10 cellular contexts compared by ENCODE assay signal in the genomic region with DNA sequence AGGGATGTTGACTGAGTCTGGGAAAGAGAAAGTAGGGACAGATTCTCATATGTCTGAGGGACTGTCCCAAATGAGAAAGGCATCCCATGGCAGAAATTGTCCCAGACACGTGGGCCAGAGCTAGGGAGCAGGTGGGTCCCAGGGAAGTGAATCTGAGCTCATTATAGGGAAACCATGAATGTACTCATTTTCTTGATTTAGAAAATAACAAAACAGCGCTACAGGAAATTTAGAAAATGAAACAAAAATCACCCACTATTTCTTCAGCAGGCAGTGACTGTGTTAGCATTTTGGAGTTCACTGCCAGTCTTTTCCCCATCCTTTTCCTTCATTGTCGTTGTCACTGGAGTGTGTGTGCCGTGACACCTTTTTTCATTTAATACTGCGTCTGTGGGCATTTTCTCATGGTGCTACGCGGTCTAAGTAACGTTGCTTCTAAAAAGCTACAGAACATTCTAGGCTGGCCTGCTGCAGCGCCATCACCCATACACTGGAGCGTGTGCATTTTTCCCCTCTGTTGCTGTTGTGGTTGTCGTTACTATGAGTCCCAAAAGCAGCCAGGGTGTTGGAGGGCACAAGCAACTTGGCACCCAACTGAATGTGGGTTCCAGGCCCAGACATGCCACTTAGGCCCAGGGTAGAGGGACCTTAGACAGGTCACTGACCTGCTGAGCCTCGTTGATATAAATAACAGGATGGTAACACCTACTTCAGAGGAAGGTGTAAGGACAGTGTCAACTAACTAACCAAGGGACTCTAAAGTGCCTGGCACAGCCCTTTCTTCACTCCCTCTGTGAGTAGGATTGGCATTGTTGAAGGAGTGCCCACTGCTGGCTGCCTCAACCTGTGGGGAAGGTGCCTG. TPM values are rescaled to one million over a fixed set of nuclear protein-coding genes. Genes with fewer than 3 reads are reported as not detected.
A peak's percentile ranks its signal among the peaks of the same experiment; 100 is the strongest.
DNase-seq lines count a peak whose midpoint lies in the region; ATAC-seq and TF ChIP-seq lines count a peak whose summit lies in the region.
"Had no signal": no experiment of that assay in that cellular context is flagged by ENCODE, and none has a peak within 500 bp of the region (broad histone marks: within the 10 kb centered on the region; RNA-seq: fewer than 3 reads in every experiment).

No MANE protein-coding gene starts in this region.

- no peak for TF ChIP-seq CTCF in thoracic aorta (IDR thresholded peaks at IDR 0.05)

- no peaks in the 10 kb centered on the region for H3K36me3 ChIP-seq in thoracic aorta
- H3K36me3 ChIP-seq: tibial artery had no signal

- H3K27me3 Mint-ChIP-seq in activated CD4-positive, alpha-beta T cell treated with anti-CD3 and anti-CD28 coated beads, Interleukin-2, amount 10 ng/mL, durations not matched to agents 24 days and 14 days, result no peaks in the 10 kb centered on the region
- no peaks in the 10 kb centered on the region for H3K27me3 Mint-ChIP-seq in activated T-cell treated with anti-CD3 and anti-CD28 coated beads, Interleukin-2, amount 50 U/mL, for 72 hours (ENCODE audit: low read depth)

- peak; percentile 78 for DNase-seq in activated CD4-positive, alpha-beta T cell treated with anti-CD3 and anti-CD28 coated beads, Interleukin-2, amount 10 ng/mL, durations not matched to agents 24 days and 14 days
- no peak for DNase-seq in activated CD4-positive, alpha-beta T cell treated with anti-CD3 and anti-CD28 coated beads for 4 hours
- DNase-seq in activated T-cell treated with anti-CD3 and anti-CD28 coated beads, Interleukin-2, amount 50 U/mL, for 72 hours, result no peak
- DNase-seq in thoracic aorta (ENCODE audit: low spot score), result no peak
- no peak for DNase-seq in NCI-H2029 (lab: John Stamatoyannopoulos, UW)
- DNase-seq in DMS79 treated with DMSO at 0.1 percent for 48 hours (lab: John Stamatoyannopoulos, UW), result no peak
- DNase-seq: tibial artery had no signal

- H3K27ac ChIP-seq in layer of hippocampus (ENCODE audit: low read depth, low read length), result peak overlapping the region; percentile 48
- H3K27ac ChIP-seq in thoracic aorta, result peak overlapping the region in 1 of 2 donors; percentile 73

- peaks cover 63% of the 10 kb centered on the region for H3K4me1 Mint-ChIP-seq in activated CD4-positive, alpha-beta T cell treated with anti-CD3 and anti-CD28 coated beads, Interleukin-2, amount 10 ng/mL, durations not matched to agents 24 days and 14 days
- H3K4me1 Mint-ChIP-seq in activated T-cell treated with anti-CD3 and anti-CD28 coated beads, Interleukin-2, amount 50 U/mL, for 72 hours (ENCODE audit: low read depth), result peaks cover 79% of the 10 kb centered on the region

- H3K36me3 Mint-ChIP-seq in activated CD4-positive, alpha-beta T cell treated with anti-CD3 and anti-CD28 coated beads, Interleukin-2, amount 10 ng/mL, durations not matched to agents 24 days and 14 days (ENCODE audit: low read depth), result peaks cover 62% of the 10 kb centered on the region
- H3K36me3 Mint-ChIP-seq in activated T-cell treated with anti-CD3 and anti-CD28 coated beads, Interleukin-2, amount 50 U/mL, for 72 hours (ENCODE audit: insufficient read depth in 2 of 2), result peaks cover 2 to 18% of the 10 kb centered on the region in 2 donors

- intact Hi-C loops in activated CD4-positive, alpha-beta T cell treated with anti-CD3 and anti-CD28 coated beads, Interleukin-2, amount 10 ng/mL, durations not matched to agents 24 days and 14 days (cut with micrococcal nuclease), result loop anchor here (5.0 to 10.0 kb wide), 8 partner anchors 168 to 840 kb away; a partner anchor contains a TSS

- peak overlapping the region; percentile 1 for H3K4me3 ChIP-seq in thoracic aorta

- H3K27me3 ChIP-seq in layer of hippocampus (ENCODE audit: control insufficient read depth, insufficient read depth, low read length), result no peaks in the 10 kb centered on the region
- no peaks in the 10 kb centered on the region for H3K27me3 ChIP-seq in thoracic aorta (replicated peaks; ENCODE audit: insufficient read depth)
- H3K27me3 ChIP-seq: tibial artery had no signal

- H3K27ac Mint-ChIP-seq in activated CD4-positive, alpha-beta T cell treated with anti-CD3 and anti-CD28 coated beads, Interleukin-2, amount 10 ng/mL, durations not matched to agents 24 days and 14 days, result peak overlapping the region; percentile 98
- H3K27ac Mint-ChIP-seq in activated T-cell treated with anti-CD3 and anti-CD28 coated beads, Interleukin-2, amount 50 U/mL, for 72 hours, result peak overlapping the region; percentile 83

- ATAC-seq in activated T-cell treated with anti-CD3 and anti-CD28 coated beads, Interleukin-2, amount 50 U/mL, for 72 hours (replicated peaks in 1 of 2), result no peak
- no peak for ATAC-seq in thoracic aorta (ENCODE audit: insufficient number of reproducible peaks, low FRiP score, low read depth)
- ATAC-seq in GM18498 (IDR thresholded peaks at IDR 0.05; ENCODE audit: unreplicated experiment), result no peak

- H3K9me3 ChIP-seq in thoracic aorta, result no peaks in the 10 kb centered on the region
- H3K9me3 ChIP-seq: tibial artery had no signal

- H3K9me3 Mint-ChIP-seq in activated CD4-positive, alpha-beta T cell treated with anti-CD3 and anti-CD28 coated beads, Interleukin-2, amount 10 ng/mL, durations not matched to agents 24 days and 14 days, result no peaks in the 10 kb centered on the region
- no peaks in the 10 kb centered on the region for H3K9me3 Mint-ChIP-seq in activated T-cell treated with anti-CD3 and anti-CD28 coated beads, Interleukin-2, amount 50 U/mL, for 72 hours

- peaks cover 64 to 87% of the 10 kb centered on the region in 2 donors for H3K4me1 ChIP-seq in thoracic aorta (ENCODE audit: control insufficient read depth in 1 of 2, low read depth in 2 of 2)

- peak overlapping the region; percentile 96 for H3K4me3 Mint-ChIP-seq in activated CD4-positive, alpha-beta T cell treated with anti-CD3 and anti-CD28 coated beads, Interleukin-2, amount 10 ng/mL, durations not matched to agents 24 days and 14 days
- peak overlapping the region; percentile 88 to 90 for H3K4me3 Mint-ChIP-seq in activated T-cell treated with anti-CD3 and anti-CD28 coated beads, Interleukin-2, amount 50 U/mL, for 72 hours

RNA-seq across cellular contexts. Expression of a gene that starts 3.2 kb away (rescaled TPM):
- 332 and 340 TPM in 2 replicates for total RNA-seq in activated CD4-positive, alpha-beta T cell treated with anti-CD3 and anti-CD28 coated beads, Interleukin-2, amount 10 ng/mL, durations not matched to agents 24 days and 14 days
- total RNA-seq in activated T-cell treated with anti-CD3 and anti-CD28 coated beads, Interleukin-2, amount 50 U/mL, for 72 hours, result 100 to 1,000 TPM; 200 to 267 TPM
- 10 to 100 TPM; 32.7 to 61.6 TPM for total RNA-seq in thoracic aorta

RNA-seq across cellular contexts. Expression of a gene that starts 27.6 kb away (rescaled TPM):
- total RNA-seq in activated CD4-positive, alpha-beta T cell treated with anti-CD3 and anti-CD28 coated beads, Interleukin-2, amount 10 ng/mL, durations not matched to agents 24 days and 14 days, result 0.33 and 0.36 TPM in 2 replicates
- total RNA-seq in activated T-cell treated with anti-CD3 and anti-CD28 coated beads, Interleukin-2, amount 50 U/mL, for 72 hours, result under 1 TPM; 0.53 to 0.72 TPM
- not detected for total RNA-seq in thoracic aorta
- total RNA-seq: pulmonary artery endothelial cell had no signal

RNA-seq across cellular contexts. Expression of a gene that starts 36.4 kb away (rescaled TPM):
- not detected in 2 replicates for total RNA-seq in activated CD4-positive, alpha-beta T cell treated with anti-CD3 and anti-CD28 coated beads, Interleukin-2, amount 10 ng/mL, durations not matched to agents 24 days and 14 days
- total RNA-seq in activated T-cell treated with anti-CD3 and anti-CD28 coated beads, Interleukin-2, amount 50 U/mL, for 72 hours, result not detected
- not detected for total RNA-seq in thoracic aorta
- total RNA-seq: pulmonary artery endothelial cell had no signal

RNA-seq across cellular contexts. Expression of a gene that starts 41.3 kb away (rescaled TPM):
- total RNA-seq in activated CD4-positive, alpha-beta T cell treated with anti-CD3 and anti-CD28 coated beads, Interleukin-2, amount 10 ng/mL, durations not matched to agents 24 days and 14 days, result 0.09 TPM in 2 replicates
- total RNA-seq in activated T-cell treated with anti-CD3 and anti-CD28 coated beads, Interleukin-2, amount 50 U/mL, for 72 hours, result under 1 TPM; 0.14 to 0.17 TPM
- not detected for total RNA-seq in thoracic aorta
- total RNA-seq: pulmonary artery endothelial cell had no signal

RNA-seq across cellular contexts. Expression of a gene that starts 57.9 kb away (rescaled TPM):
- total RNA-seq in activated CD4-positive, alpha-beta T cell treated with anti-CD3 and anti-CD28 coated beads, Interleukin-2, amount 10 ng/mL, durations not matched to agents 24 days and 14 days, result 52.6 and 57.3 TPM in 2 replicates
- total RNA-seq in activated T-cell treated with anti-CD3 and anti-CD28 coated beads, Interleukin-2, amount 50 U/mL, for 72 hours, result 10 to 100 TPM; 48.5 to 53.8 TPM
- total RNA-seq in thoracic aorta, result 10 to 100 TPM; 34.9 to 72.2 TPM
